1 cellular context compared by ENCODE assay signal in genomic region chr4:76359881-76360466, GRCh38. TPM values are rescaled to one million over a fixed set of nuclear protein-coding genes. Genes with fewer than 3 reads are reported as not detected.
"Had no signal": no experiment of that assay in that cellular context is flagged by ENCODE, and none has a peak within 500 bp of the region (broad histone marks: within the 10 kb centered on the region; RNA-seq: fewer than 3 reads in every experiment).

No MANE protein-coding gene starts in this region.

RNA-seq across cellular contexts. Expression of gene STBD1, which starts 53.4 kb away (rescaled TPM):
- polyA plus RNA-seq: neural cell had no signal
